In genomic region chr5:98492258-98492657, GRCh38 we compare ENCODE assay signal across 24 cellular contexts.
A peak's percentile ranks its signal among the peaks of the same experiment; 100 is the strongest.
DNase-seq lines count a peak whose midpoint lies in the region; ATAC-seq, FAIRE-seq and TF ChIP-seq lines count a peak whose summit lies in the region.
"Had no signal": no experiment of that assay in that cellular context is flagged by ENCODE, and none has a peak within 500 bp of the region (broad histone marks: within the 10 kb centered on the region; RNA-seq: fewer than 3 reads in every experiment).

No MANE protein-coding gene starts in this region.

- H3K4me1 Mint-ChIP-seq in activated CD4-positive, alpha-beta T cell treated with anti-CD3 and anti-CD28 coated beads, Interleukin-2, amount 10 ng/mL, durations not matched to agents 7 days and 5 days: peaks cover 12% of the 10 kb centered on the region
- peaks cover under 1% of the 10 kb centered on the region for H3K4me1 Mint-ChIP-seq in osteocyte (ENCODE audit: unreplicated experiment)
- H3K4me1 Mint-ChIP-seq: naive thymus-derived CD8-positive, alpha-beta T cell had no signal

- H3K27me3 ChIP-seq in endothelial cell of umbilical vein (ENCODE audit: control insufficient read depth in 2 of 2, insufficient read depth in 2 of 2, low read length in 2 of 2): no peaks in the 10 kb centered on the region
- H3K27me3 ChIP-seq: BE2C, upper lobe of left lung had no signal

- no peak overlapping the region for H3K4me3 Mint-ChIP-seq in activated CD4-positive, alpha-beta T cell treated with anti-CD3 and anti-CD28 coated beads, Interleukin-2, amount 10 ng/mL, durations not matched to agents 7 days and 5 days
- no peak overlapping the region for H3K4me3 Mint-ChIP-seq in osteocyte (ENCODE audit: unreplicated experiment)
- H3K4me3 Mint-ChIP-seq: naive thymus-derived CD8-positive, alpha-beta T cell; stimulated activated naive CD8-positive, alpha-beta T cell treated with anti-CD3 and anti-CD28 coated beads, Interleukin-15, Interleukin-2, amounts not matched to agents 100 ng/mL and 50 ng/mL, for 24 hours had no signal

- H3K36me3 ChIP-seq in endothelial cell of umbilical vein (ENCODE audit: control insufficient read depth in 2 of 2, extremely low read depth in 1 of 2, insufficient read depth in 2 of 2, low read length in 2 of 2) (no peaks in the 10 kb centered on the region), mucosa of descending colon (ENCODE audit: low read depth) (no peaks in the 10 kb centered on the region)
- H3K36me3 ChIP-seq: BE2C, HAP-1, upper lobe of left lung had no signal

- no TSS peak for BruUV-seq in endothelial cell of umbilical vein (replicated peaks; lab: Mats Ljungman, UMichigan)

- no peaks in the 10 kb centered on the region for H3K27me3 Mint-ChIP-seq in activated CD4-positive, alpha-beta T cell treated with anti-CD3 and anti-CD28 coated beads, Interleukin-2, amount 10 ng/mL, durations not matched to agents 7 days and 5 days
- no peaks in the 10 kb centered on the region for H3K27me3 Mint-ChIP-seq in osteocyte (ENCODE audit: unreplicated experiment)
- H3K27me3 Mint-ChIP-seq: stimulated activated naive CD8-positive, alpha-beta T cell treated with anti-CD3 and anti-CD28 coated beads, Interleukin-15, Interleukin-2, amounts not matched to agents 100 ng/mL and 50 ng/mL, for 24 hours had no signal

- no peaks in the 10 kb centered on the region for H3K79me2 ChIP-seq in endothelial cell of umbilical vein (ENCODE audit: control insufficient read depth, insufficient read depth, low read length)

- dilution Hi-C loops in endothelial cell of umbilical vein (cut with MboI; ENCODE audit: extremely low pct_ligation_motif_present, low sequenced_read_pairs): no loop called here

- peak; percentile 66 for FAIRE-seq in endothelial cell of umbilical vein (lab: Jason Lieb, UNC)
- FAIRE-seq: A204.1, GM12878, HepG2, TTC549 had no signal

- H3K9me3 ChIP-seq in endothelial cell of umbilical vein (replicated peaks; ENCODE audit: control insufficient read depth, insufficient read depth, low read length) (no peaks in the 10 kb centered on the region), mucosa of descending colon (peaks cover 3% of the 10 kb centered on the region)
- H3K9me3 ChIP-seq: BE2C, HAP-1 had no signal

- no peak for TF ChIP-seq POLR2A in endothelial cell of umbilical vein (IDR thresholded peaks at IDR 0.05; ENCODE audit: low read depth, low read length)

- H4K20me1 ChIP-seq in endothelial cell of umbilical vein (replicated peaks; ENCODE audit: control insufficient read depth, extremely low read depth, insufficient read depth, low read length): no peaks in the 10 kb centered on the region

- H3K4me3 ChIP-seq in endothelial cell of umbilical vein (replicated peaks in 1 of 3; ENCODE audit: insufficient read depth in 1 of 3, low read depth in 1 of 3, low read length in 3 of 3): no peak overlapping the region
- H3K4me3 ChIP-seq in mucosa of descending colon: no peak overlapping the region
- H3K4me3 ChIP-seq: GM12878, HAP-1, upper lobe of left lung had no signal

- peak overlapping the region; percentile 11 for H3K4me2 ChIP-seq in endothelial cell of umbilical vein (ENCODE audit: insufficient read depth, low read length)

- H3K27ac ChIP-seq in RWPE1 (no peak overlapping the region), endothelial cell of umbilical vein (ENCODE audit: insufficient read depth, low read depth, low read length) (no peak overlapping the region)
- H3K27ac ChIP-seq: upper lobe of left lung had no signal

- H3K4me1 ChIP-seq in endothelial cell of umbilical vein (ENCODE audit: control insufficient read depth, extremely low read depth, insufficient read depth, low read length): peaks cover 10% of the 10 kb centered on the region
- H3K4me1 ChIP-seq in mucosa of descending colon (ENCODE audit: low read depth): peaks cover 3% of the 10 kb centered on the region
- H3K4me1 ChIP-seq: BE2C, HAP-1, upper lobe of left lung had no signal

- H3K9ac ChIP-seq in endothelial cell of umbilical vein (replicated peaks; ENCODE audit: extremely low read depth, insufficient read depth, low read length): no peak overlapping the region

- POLR2A ChIA-PET in activated CD4-positive, alpha-beta T cell treated with anti-CD3 and anti-CD28 coated beads, Interleukin-2, amount 10 ng/mL, durations not matched to agents 7 days and 5 days (lab: Charles Lee): no interaction called here
- POLR2A ChIA-PET in RWPE1 (lab: Yijun Ruan, JAX; ENCODE audit: low non-redundant PET): no interaction called here
- POLR2A ChIA-PET in endothelial cell of umbilical vein (lab: Charles Lee): no interaction called here

- ATAC-seq in mucosa of descending colon (peak; percentile 72), GM21576 (IDR thresholded peaks at IDR 0.05; ENCODE audit: unreplicated experiment) (no peak)
- ATAC-seq: GM12878; HepG2; naive thymus-derived CD8-positive, alpha-beta T cell had no signal

- peak overlapping the region; percentile 72 for H3K27ac Mint-ChIP-seq in activated CD4-positive, alpha-beta T cell treated with anti-CD3 and anti-CD28 coated beads, Interleukin-2, amount 10 ng/mL, durations not matched to agents 7 days and 5 days
- H3K27ac Mint-ChIP-seq in osteocyte (ENCODE audit: unreplicated experiment): no peak overlapping the region
- H3K27ac Mint-ChIP-seq: stimulated activated naive CD8-positive, alpha-beta T cell treated with anti-CD3 and anti-CD28 coated beads, Interleukin-15, Interleukin-2, amounts not matched to agents 100 ng/mL and 50 ng/mL, for 24 hours had no signal

- H3K9me3 Mint-ChIP-seq in activated CD4-positive, alpha-beta T cell treated with anti-CD3 and anti-CD28 coated beads, Interleukin-2, amount 10 ng/mL, durations not matched to agents 7 days and 5 days: peaks cover 1% of the 10 kb centered on the region
- H3K9me3 Mint-ChIP-seq in osteocyte (ENCODE audit: unreplicated experiment): peaks cover 25% of the 10 kb centered on the region

- H3K9me1 ChIP-seq in endothelial cell of umbilical vein (replicated peaks; ENCODE audit: control insufficient read depth, extremely low read depth, insufficient read depth, low read length): no peaks in the 10 kb centered on the region

- peak overlapping the region; percentile 44 for H2AFZ ChIP-seq in endothelial cell of umbilical vein (ENCODE audit: low read depth, low read length)

- no peaks in the 10 kb centered on the region for H3K36me3 Mint-ChIP-seq in activated CD4-positive, alpha-beta T cell treated with anti-CD3 and anti-CD28 coated beads, Interleukin-2, amount 10 ng/mL, durations not matched to agents 7 days and 5 days (ENCODE audit: low read depth)
- H3K36me3 Mint-ChIP-seq in osteocyte (ENCODE audit: unreplicated experiment): peaks cover 4% of the 10 kb centered on the region

- no peak for TF ChIP-seq CTCF in RWPE1 (conservative IDR thresholded peaks at IDR 0.05; ENCODE audit: low read depth)
- no peak for TF ChIP-seq CTCF in endothelial cell of umbilical vein (IDR thresholded peaks at IDR 0.05; ENCODE audit: extremely low read depth in 1 of 2, insufficient read depth in 1 of 2, low read depth in 1 of 2, low read length in 2 of 2)
- no peak for TF ChIP-seq CTCF in mucosa of descending colon (IDR thresholded peaks at IDR 0.05)
- TF ChIP-seq CTCF in osteocyte (IDR thresholded peaks at IDR 0.05): no peak

- intact Hi-C loops in endothelial cell of umbilical vein (cut with micrococcal nuclease): no loop called here
- intact Hi-C loops in mucosa of descending colon (cut with DNase I, micrococcal nuclease): no loop called here

- DNase-seq in activated CD4-positive, alpha-beta T cell treated with anti-CD3 and anti-CD28 coated beads, Interleukin-2, amount 10 ng/mL, durations not matched to agents 7 days and 5 days: peak; percentile 11
- DNase-seq in activated CD4-positive, alpha-beta T cell treated with anti-CD3 and anti-CD28 coated beads for 1 hour: no peak
- DNase-seq in RWPE1 (ENCODE audit: low spot score) (peak; percentile 41), endothelial cell of umbilical vein (ENCODE audit: low read depth, low spot score) (peak; percentile 40), mucosa of descending colon (no peak), osteocyte (ENCODE audit: extremely low spot score, unreplicated experiment) (no peak)
- no peak for DNase-seq in activated CD4-positive, CD25-positive, alpha-beta regulatory T cell treated with anti-CD3 and anti-CD28 coated beads, Interleukin-2, amount 50 U/mL, for 72 hours
- DNase-seq: activated naive CD4-positive, alpha-beta T cell treated with anti-CD3 and anti-CD28 coated beads, Interleukin-2, amount 50 U/mL, for 16 hours; aorta; BE2C; effector memory CD4-positive, alpha-beta T cell; islet precursor cell; naive thymus-derived CD8-positive, alpha-beta T cell; NCI-H1694 treated with DMSO at 0.1 percent for 48 hours; NCI-H226; stimulated activated CD4-positive, alpha-beta T cell treated with anti-CD3 and anti-CD28 coated beads, Interleukin-1b, Interleukin-23, amount 100 ng/mL, for 48 hours; upper lobe of left lung had no signal

- CTCF ChIA-PET in activated CD4-positive, alpha-beta T cell treated with anti-CD3 and anti-CD28 coated beads, Interleukin-2, amount 10 ng/mL, durations not matched to agents 7 days and 5 days (lab: Charles Lee): no interaction called here
- CTCF ChIA-PET in RWPE1 (lab: Yijun Ruan, JAX) (no interaction called here), endothelial cell of umbilical vein (lab: Charles Lee) (no interaction called here)

TF ChIP-seq in endothelial cell of umbilical vein, 7 proteins besides CTCF, POLR2A, EP300 and RAD21:
- TF ChIP-seq POLR2AphosphoS5 (IDR thresholded peaks at IDR 0.05; ENCODE audit: insufficient read depth, low read depth, low read length) (peak; percentile 47), EZH2 (IDR thresholded peaks at IDR 0.05; ENCODE audit: borderline replicate concordance, low read depth, low read length, severe bottlenecking) (no peak), GATA2 (IDR thresholded peaks at IDR 0.05; ENCODE audit: insufficient read depth, insufficient read length, low read depth, low read length) (no peak), FOS (IDR thresholded peaks at IDR 0.05; ENCODE audit: borderline replicate concordance, insufficient read depth, low read length) (peak; percentile 43)

Comparison
In these comparisons a context has a peak if more than half of its experiments do, and no peak if none do; other contexts are left out.
1. DNase-seq: peak in activated CD4-positive, alpha-beta T cell treated with anti-CD3 and anti-CD28 coated beads, Interleukin-2, amount 10 ng/mL, durations not matched to agents 7 days and 5 days (single experiment), RWPE1 (single experiment) and endothelial cell of umbilical vein (single experiment); none in activated CD4-positive, alpha-beta T cell treated with anti-CD3 and anti-CD28 coated beads for 1 hour (single experiment), mucosa of descending colon (0 of 3), osteocyte (single experiment) and activated CD4-positive, CD25-positive, alpha-beta regulatory T cell treated with anti-CD3 and anti-CD28 coated beads, Interleukin-2, amount 50 U/mL, for 72 hours (single experiment).